ENCODE assay signal across 8 cellular contexts in genomic region chr11:107565219-107565937, GRCh38. TPM values are rescaled to one million over a fixed set of nuclear protein-coding genes. Genes with fewer than 3 reads are reported as not detected.
DNase-seq lines count a peak whose midpoint lies in the region; ATAC-seq and TF ChIP-seq lines count a peak whose summit lies in the region.

A gene with protein sequence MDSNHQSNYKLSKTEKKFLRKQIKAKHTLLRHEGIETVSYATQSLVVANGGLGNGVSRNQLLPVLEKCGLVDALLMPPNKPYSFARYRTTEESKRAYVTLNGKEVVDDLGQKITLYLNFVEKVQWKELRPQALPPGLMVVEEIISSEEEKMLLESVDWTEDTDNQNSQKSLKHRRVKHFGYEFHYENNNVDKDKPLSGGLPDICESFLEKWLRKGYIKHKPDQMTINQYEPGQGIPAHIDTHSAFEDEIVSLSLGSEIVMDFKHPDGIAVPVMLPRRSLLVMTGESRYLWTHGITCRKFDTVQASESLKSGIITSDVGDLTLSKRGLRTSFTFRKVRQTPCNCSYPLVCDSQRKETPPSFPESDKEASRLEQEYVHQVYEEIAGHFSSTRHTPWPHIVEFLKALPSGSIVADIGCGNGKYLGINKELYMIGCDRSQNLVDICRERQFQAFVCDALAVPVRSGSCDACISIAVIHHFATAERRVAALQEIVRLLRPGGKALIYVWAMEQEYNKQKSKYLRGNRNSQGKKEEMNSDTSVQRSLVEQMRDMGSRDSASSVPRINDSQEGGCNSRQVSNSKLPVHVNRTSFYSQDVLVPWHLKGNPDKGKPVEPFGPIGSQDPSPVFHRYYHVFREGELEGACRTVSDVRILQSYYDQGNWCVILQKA (minus strand): TSS chr11:107565735. CDS start chr11:107560893, 4,842 bp downstream.

- DNase-seq in GM10266 (ENCODE audit: extremely low spot score), result peak; percentile 65
- no peak for DNase-seq in HFF-Myc (ENCODE audit: extremely low read depth, low read depth)
- peak; percentile 89 for DNase-seq in NAMALWA (ENCODE audit: low spot score)
- peak; percentile 72 to 93 for DNase-seq in SW 1271 (lab: John Stamatoyannopoulos, UW)
- DNase-seq in activated naive CD8-positive, alpha-beta T cell treated with anti-CD3 and anti-CD28 coated beads, Interleukin-2, amount 50 U/mL, for 16 hours (ENCODE audit: low read depth, low spot score), result peak; percentile 45
- DNase-seq in heart right ventricle, result peak; percentile 72 to 81
- peak; percentile 71 for DNase-seq in prostate gland (ENCODE audit: low spot score)
- DNase-seq in ureter (ENCODE audit: low spot score), result peak; percentile 74

- H3K36me3 ChIP-seq in heart right ventricle, result peaks cover 0 to 6% (median 0%) of the 10 kb centered on the region in 9 donors
- no peaks in the 10 kb centered on the region for H3K36me3 ChIP-seq in prostate gland

- H3K9me3 ChIP-seq in heart right ventricle (no peaks in the 10 kb centered on the region), prostate gland (no peaks in the 10 kb centered on the region)

- peak within 1 kb of the TSS; percentile 64 for H3K4me3 ChIP-seq in HFF-Myc (replicated peaks; ENCODE audit: low read depth, low read length)
- H3K4me3 ChIP-seq in heart right ventricle, result peak within 1 kb of the TSS; percentile 60 to 98 (median 88)
- peak within 1 kb of the TSS; percentile 74 to 77 for H3K4me3 ChIP-seq in prostate gland

- TF ChIP-seq POLR2A in prostate gland (IDR thresholded peaks at IDR 0.05), result no peak

- TF ChIP-seq CTCF in GM10266 (IDR thresholded peaks at IDR 0.05; ENCODE audit: control insufficient read depth, insufficient read depth, low read depth, missing control alignments) (no peak), HFF-Myc (IDR thresholded peaks at IDR 0.05; ENCODE audit: low read depth, low read length, missing control alignments) (no peak), heart right ventricle (IDR thresholded peaks at IDR 0.05) (no peak), prostate gland (IDR thresholded peaks at IDR 0.05) (no peak)

- H3K27ac ChIP-seq in heart right ventricle (peak within 1 kb of the TSS in 9 of 10 donors; percentile 72 to 91 (median 80)), prostate gland (peak within 1 kb of the TSS; percentile 76 to 77)

- WGBS in heart right ventricle, 2 donors, result 0% methylated on average over 32 of the region's 32 CpGs
- under 1% methylated on average over 32 of the region's 32 CpGs for WGBS in prostate gland

- peak; percentile 96 to 98 (median 96) for ATAC-seq in heart right ventricle

- H3K27me3 ChIP-seq in heart right ventricle (peaks cover 0 to 13% (median 5%) of the 10 kb centered on the region in 7 donors), prostate gland (replicated peaks; ENCODE audit: insufficient read depth) (no peaks in the 10 kb centered on the region)

- H3K4me1 ChIP-seq in heart right ventricle (peaks cover 0 to 34% (median 25%) of the 10 kb centered on the region in 9 donors), prostate gland (replicated peaks) (no peaks in the 10 kb centered on the region)

- intact Hi-C loops in heart right ventricle (cut with DNase I), result loop anchor here in 5 of 10 donors (5.0 to 10.0 kb wide), 4 partner anchors 111 to 1089 kb away; partner anchors contain the start of gene CWF19L2 (in 1 of the 5)
- intact Hi-C loops in prostate gland (cut with DNase I), result no loop called here

RNA-seq across cellular contexts. Expression of the gene that starts here (rescaled TPM):
- total RNA-seq in heart right ventricle (1 to 10 TPM; 5.4 to 7.8 (median 6.8) TPM), prostate gland (1 to 10 TPM; 7.1 to 7.2 TPM), ureter (13.1 TPM)
- 1 to 10 TPM; 2.2 to 4.5 TPM for polyA plus RNA-seq in heart right ventricle
